Comparison of ENCODE assay signal across 9 cellular contexts in the genomic region with DNA sequence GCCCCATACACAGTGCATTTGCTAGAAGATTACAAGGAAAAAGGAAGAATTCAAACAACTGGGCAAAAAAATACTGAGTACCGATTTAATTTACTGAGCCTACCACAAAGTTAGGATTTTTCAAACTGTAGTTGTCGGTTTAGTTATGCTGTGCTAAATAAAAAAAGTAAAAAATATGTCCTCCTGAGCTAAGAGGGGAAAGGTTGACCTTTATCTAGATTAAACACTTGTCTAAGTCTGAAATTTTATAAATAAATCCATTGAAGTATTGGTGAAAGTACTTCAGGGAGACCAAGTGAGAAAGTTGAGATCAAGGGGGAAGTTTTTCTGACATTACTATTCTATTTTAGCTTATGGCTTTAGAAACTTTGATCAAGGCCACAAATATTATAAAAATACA.
"Had no signal": no experiment of that assay in that cellular context is flagged by ENCODE, and none has a peak within 500 bp of the region (broad histone marks: within the 10 kb centered on the region; RNA-seq: fewer than 3 reads in every experiment).

No MANE protein-coding gene starts in this region.

- H3K4me3 Mint-ChIP-seq: GM23338, H9, HFFc6 had no signal

- H3K4me3 ChIP-seq: GM23248, GM23338, HAP-1 had no signal

- H3K9me3 ChIP-seq: HAP-1 had no signal

- H3K27ac ChIP-seq: GM23248 had no signal

- DNase-seq: GM23248, GOT3, H7, H9, HCEC 1CT, HFFc6 had no signal

- H3K36me3 ChIP-seq: HAP-1 had no signal

- H3K27ac Mint-ChIP-seq: GM23338, H9, HFFc6 had no signal

- H3K9me3 Mint-ChIP-seq: GM23338, H9, HFFc6 had no signal

- ATAC-seq: GM23338, HCT116 had no signal
